Comparison of ENCODE assay signal across 8 cellular contexts in the genomic region with DNA sequence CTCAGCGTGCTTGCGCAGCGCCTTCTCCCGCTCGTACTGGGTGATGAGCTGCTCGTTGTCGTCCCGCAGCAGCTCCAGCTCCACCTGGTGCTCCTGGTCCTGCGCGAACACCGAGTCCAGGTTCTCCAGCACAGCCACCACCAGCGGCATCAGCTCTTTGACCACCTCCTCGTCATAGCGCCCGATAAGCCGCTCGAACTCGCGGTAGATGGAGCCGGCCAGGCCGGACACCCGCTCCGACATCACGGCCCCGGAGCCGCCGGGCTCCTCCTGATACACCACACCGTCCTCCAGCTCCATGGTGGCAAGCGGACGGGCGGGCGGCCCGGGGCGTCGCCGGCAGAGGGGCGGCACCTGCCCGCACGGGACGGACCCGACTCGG. TPM values are rescaled to one million over a fixed set of nuclear protein-coding genes. Genes with fewer than 3 reads are reported as not detected.
DNase-seq lines count a peak whose midpoint lies in the region; ATAC-seq and TF ChIP-seq lines count a peak whose summit lies in the region.

No MANE protein-coding gene starts in this region.

- no peaks in the 10 kb centered on the region for H3K9me3 ChIP-seq in RWPE2 (ENCODE audit: severe bottlenecking)
- no peaks in the 10 kb centered on the region for H3K9me3 ChIP-seq in body of pancreas
- no peaks in the 10 kb centered on the region for H3K9me3 ChIP-seq in spleen

- TF ChIP-seq CTCF in CD14-positive monocyte (IDR thresholded peaks at IDR 0.05) (no peak), RWPE2 (IDR thresholded peaks at IDR 0.05; ENCODE audit: poor library complexity, severe bottlenecking) (no peak), body of pancreas (IDR thresholded peaks at IDR 0.05) (peak in 1 of 7 experiments; percentile 4), spleen (IDR thresholded peaks at IDR 0.05 in 8 of 11, conservative IDR thresholded peaks at IDR 0.05 in 3 of 11) (peak in 1 of 11 experiments; percentile 9)

- peaks cover 17% of the 10 kb centered on the region for H3K4me1 ChIP-seq in RWPE2 (ENCODE audit: insufficient read depth, poor library complexity, severe bottlenecking)
- H3K4me1 ChIP-seq in body of pancreas, result peaks cover 53% of the 10 kb centered on the region
- H3K4me1 ChIP-seq in spleen, result peaks cover 24 to 60% (median 52%) of the 10 kb centered on the region in 6 donors

- H3K36me3 ChIP-seq in RWPE2 (ENCODE audit: low read depth) (0 out of 2 replicates have a peak, but pooled peaks cover 4% of the 10 kb centered on the region), body of pancreas (replicated peaks in 1 of 2; ENCODE audit: insufficient read depth in 1 of 2, low read depth in 2 of 2) (no peaks in the 10 kb centered on the region), spleen (no peaks in the 10 kb centered on the region)

- H3K27ac ChIP-seq in RWPE2 (ENCODE audit: poor library complexity, severe bottlenecking) (peak overlapping the region; percentile 95), body of pancreas (peak overlapping the region; percentile 94 to 100 (median 98)), spleen (peak overlapping the region; percentile 95 to 100 (median 99))

- peaks cover 57% of the 10 kb centered on the region for H3K4me1 Mint-ChIP-seq in CD14-positive monocyte

- H3K4me3 Mint-ChIP-seq in CD14-positive monocyte, result peak overlapping the region; percentile 94 to 97

- H3K27me3 Mint-ChIP-seq in CD14-positive monocyte (ENCODE audit: low read depth in 3 of 3), result no peaks in the 10 kb centered on the region

- no peak for DNase-seq in CD14-positive monocyte (ENCODE audit: low spot score)
- peak; percentile 73 for DNase-seq in RWPE2 (ENCODE audit: low spot score)
- peak in 3 of 4 donors; percentile 60 to 72 (median 67) for DNase-seq in body of pancreas
- peak; percentile 54 for DNase-seq in iris pigment epithelial cell (ENCODE audit: low read depth)
- no peak for DNase-seq in spleen
- DNase-seq in dedifferentiated amniotic fluid mesenchymal stem cell (ENCODE audit: extremely low spot score), result no peak

- intact Hi-C loops in CD14-positive monocyte (cut with micrococcal nuclease), result loop anchor here (1.0 to 5.0 kb wide), 4 partner anchors 32 to 142 kb away; partner anchors contain the start of genes NME1 (in 2 of the 2), MBTD1 (in 1 of the 2) and UTP18 (in 1 of the 2)
- intact Hi-C loops in body of pancreas (cut with DNase I), result no loop called here
- intact Hi-C loops in spleen (cut with DNase I; ENCODE audit: low total_unique reads), result no loop called here

- no peaks in the 10 kb centered on the region for H3K27me3 ChIP-seq in RWPE2 (ENCODE audit: insufficient read depth, poor library complexity, severe bottlenecking)
- H3K27me3 ChIP-seq in body of pancreas, result no peaks in the 10 kb centered on the region
- no peaks in the 10 kb centered on the region for H3K27me3 ChIP-seq in spleen (replicated peaks in 1 of 7)

- no peaks in the 10 kb centered on the region for H3K9me3 Mint-ChIP-seq in CD14-positive monocyte

- WGBS in body of pancreas, 2 donors, result 0% methylated on average over 41 of the region's 42 CpGs; no CpG with 5 or more reads in 1 of the 2 donors
- WGBS in spleen, 5 donors, result 0 to 1% (median 0%) methylated on average over 26 to 42 of the region's 42 CpGs

- peaks cover 4 to 16% of the 10 kb centered on the region in 2 donors for H3K36me3 Mint-ChIP-seq in CD14-positive monocyte

- peak overlapping the region; percentile 75 for H3K4me3 ChIP-seq in RWPE2 (ENCODE audit: severe bottlenecking)
- H3K4me3 ChIP-seq in body of pancreas, result peak overlapping the region; percentile 83 to 89
- peak overlapping the region; percentile 64 to 96 (median 90) for H3K4me3 ChIP-seq in spleen

- ATAC-seq in GM19035 (IDR thresholded peaks at IDR 0.05; ENCODE audit: unreplicated experiment) (peak; percentile 32), HG03175 (IDR thresholded peaks at IDR 0.05; ENCODE audit: unreplicated experiment) (peak; percentile 27), RWPE2 (ENCODE audit: low read depth) (peak; percentile 50), body of pancreas (peak; percentile 8)

- no peak for TF ChIP-seq POLR2A in body of pancreas (IDR thresholded peaks at IDR 0.05)
- TF ChIP-seq POLR2A in spleen (IDR thresholded peaks at IDR 0.05), result no peak

- H3K27ac Mint-ChIP-seq in CD14-positive monocyte, result peak overlapping the region; percentile 97 to 100 (median 98)

RNA-seq across cellular contexts. Expression of gene SPAG9, which starts 0.3 kb away (rescaled TPM):
- polyA plus RNA-seq in CD14-positive monocyte, result 1 to 10 TPM; 4.9 to 8.5 TPM
- total RNA-seq in body of pancreas, result 10 to 100 TPM; 49.8 to 76.8 TPM
- 10 to 100 TPM; 69.7 to 94.6 (median 87.1) TPM for total RNA-seq in spleen
- polyA plus RNA-seq in spleen, result 10 to 100 TPM; 10.7 to 12.9 (median 11.2) TPM

RNA-seq across cellular contexts. Expression of gene NME1, which starts 33.0 kb away (rescaled TPM):
- polyA plus RNA-seq in CD14-positive monocyte, result 10 to 100 TPM; 20.8 to 51.4 TPM
- total RNA-seq in body of pancreas, result 10 to 100 TPM; 17.5 to 27.2 TPM
- 10 to 100 TPM; 21.2 to 66.0 (median 32.7) TPM for total RNA-seq in spleen
- polyA plus RNA-seq in spleen, result 100 to 1,000 TPM in 2 of 3 donors, 10 to 100 TPM in 1; 68.4 to 142 (median 103) TPM

RNA-seq across cellular contexts. Expression of gene NME2, which starts 45.9 kb away (rescaled TPM):
- 100 to 1,000 TPM; 259 to 307 TPM for polyA plus RNA-seq in CD14-positive monocyte
- total RNA-seq in body of pancreas, result 100 to 1,000 TPM; 108 to 172 TPM
- total RNA-seq in spleen, result 100 to 1,000 TPM; 209 to 316 (median 272) TPM
- 100 to 1,000 TPM; 672 to 746 (median 729) TPM for polyA plus RNA-seq in spleen

Comparison
In these comparisons a context has a peak if more than half of its experiments do, and no peak if none do; other contexts are left out.
1. DNase-seq: peak in RWPE2 (single experiment), body of pancreas (3 of 4) and iris pigment epithelial cell (single experiment); none in CD14-positive monocyte (single experiment), spleen (single experiment) and dedifferentiated amniotic fluid mesenchymal stem cell (single experiment).
2. intact Hi-C loops: an anchor here in CD14-positive monocyte (1.0 to 5.0 kb wide); none called in body of pancreas and spleen.
3. Peak in every context shown above with its lines, with median percentiles within 50 percentile points of each other: ATAC-seq, H3K27ac ChIP-seq and H3K4me3 ChIP-seq.